Comparison of ENCODE assay signal across 1 cellular context in the genomic region with DNA sequence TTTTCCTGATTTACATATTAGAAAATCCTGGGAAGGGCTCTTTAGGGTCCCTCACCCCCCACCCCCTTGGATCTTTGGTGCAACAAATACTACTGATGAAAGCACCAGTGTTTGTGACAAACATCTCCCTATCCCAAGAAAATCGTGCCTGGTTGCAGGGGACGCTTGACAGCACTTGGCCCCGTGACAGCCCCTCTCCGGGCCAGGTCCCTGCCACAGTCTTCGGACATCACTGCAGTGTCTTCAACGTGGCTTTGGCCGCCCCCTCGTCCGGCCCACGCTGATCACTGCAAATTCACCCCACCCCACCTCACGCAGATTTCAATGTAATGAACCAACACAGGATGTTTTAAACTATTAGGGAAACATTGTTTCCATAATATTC.
TF ChIP-seq lines count a peak whose summit lies in the region.

No MANE protein-coding gene starts in this region.

TF ChIP-seq in HepG2, 621 proteins besides CTCF, POLR2A, EP300 and RAD21:
- TF ChIP-seq ZNF501 (CRISPR knock-in tag; IDR thresholded peaks at IDR 0.05) (no peak), ZNF839 (CRISPR knock-in tag; IDR thresholded peaks at IDR 0.05; ENCODE audit: borderline replicate concordance) (no peak), KLF6 (CRISPR knock-in tag; IDR thresholded peaks at IDR 0.05) (no peak)
- TF ChIP-seq, protein P1, sequence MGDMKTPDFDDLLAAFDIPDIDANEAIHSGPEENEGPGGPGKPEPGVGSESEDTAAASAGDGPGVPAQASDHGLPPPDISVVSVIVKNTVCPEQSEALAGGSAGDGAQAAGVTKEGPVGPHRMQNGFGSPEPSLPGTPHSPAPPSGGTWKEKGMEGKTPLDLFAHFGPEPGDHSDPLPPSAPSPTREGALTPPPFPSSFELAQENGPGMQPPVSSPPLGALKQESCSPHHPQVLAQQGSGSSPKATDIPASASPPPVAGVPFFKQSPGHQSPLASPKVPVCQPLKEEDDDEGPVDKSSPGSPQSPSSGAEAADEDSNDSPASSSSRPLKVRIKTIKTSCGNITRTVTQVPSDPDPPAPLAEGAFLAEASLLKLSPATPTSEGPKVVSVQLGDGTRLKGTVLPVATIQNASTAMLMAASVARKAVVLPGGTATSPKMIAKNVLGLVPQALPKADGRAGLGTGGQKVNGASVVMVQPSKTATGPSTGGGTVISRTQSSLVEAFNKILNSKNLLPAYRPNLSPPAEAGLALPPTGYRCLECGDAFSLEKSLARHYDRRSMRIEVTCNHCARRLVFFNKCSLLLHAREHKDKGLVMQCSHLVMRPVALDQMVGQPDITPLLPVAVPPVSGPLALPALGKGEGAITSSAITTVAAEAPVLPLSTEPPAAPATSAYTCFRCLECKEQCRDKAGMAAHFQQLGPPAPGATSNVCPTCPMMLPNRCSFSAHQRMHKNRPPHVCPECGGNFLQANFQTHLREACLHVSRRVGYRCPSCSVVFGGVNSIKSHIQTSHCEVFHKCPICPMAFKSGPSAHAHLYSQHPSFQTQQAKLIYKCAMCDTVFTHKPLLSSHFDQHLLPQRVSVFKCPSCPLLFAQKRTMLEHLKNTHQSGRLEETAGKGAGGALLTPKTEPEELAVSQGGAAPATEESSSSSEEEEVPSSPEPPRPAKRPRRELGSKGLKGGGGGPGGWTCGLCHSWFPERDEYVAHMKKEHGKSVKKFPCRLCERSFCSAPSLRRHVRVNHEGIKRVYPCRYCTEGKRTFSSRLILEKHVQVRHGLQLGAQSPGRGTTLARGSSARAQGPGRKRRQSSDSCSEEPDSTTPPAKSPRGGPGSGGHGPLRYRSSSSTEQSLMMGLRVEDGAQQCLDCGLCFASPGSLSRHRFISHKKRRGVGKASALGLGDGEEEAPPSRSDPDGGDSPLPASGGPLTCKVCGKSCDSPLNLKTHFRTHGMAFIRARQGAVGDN (CRISPR knock-in tag; IDR thresholded peaks at IDR 0.05), result peak; percentile 23; the same call in 1 of the 2 replicates
